Comparison of ENCODE assay signal across 21 cellular contexts in the genomic region with DNA sequence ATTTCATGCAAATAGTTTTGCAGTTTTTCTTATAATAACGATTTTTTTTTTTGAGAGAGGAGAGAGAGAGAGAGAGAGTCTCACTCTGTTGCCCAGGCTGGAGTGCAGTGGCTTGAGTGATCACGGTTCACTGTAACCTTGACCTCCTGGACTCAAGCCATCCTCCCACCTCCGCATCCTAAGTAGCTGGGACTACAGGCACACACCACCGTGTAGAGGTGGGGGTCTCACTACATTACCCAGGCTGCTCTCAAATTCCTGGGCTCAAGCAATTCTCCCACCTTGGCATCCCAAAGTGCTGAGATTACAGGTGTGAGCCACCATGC. TPM values are rescaled to one million over a fixed set of nuclear protein-coding genes. Genes with fewer than 3 reads are reported as not detected.
"Had no signal": no experiment of that assay in that cellular context is flagged by ENCODE, and none has a peak within 500 bp of the region (broad histone marks: within the 10 kb centered on the region; RNA-seq: fewer than 3 reads in every experiment).

No MANE protein-coding gene starts in this region.

- H3K9me3 Mint-ChIP-seq: activated T-helper 1 cell treated with anti-CD3 and anti-CD28 coated beads, Interleukin-12 subunit alpha, Interleukin-12 subunit beta, Interleukin-2, Interleukin-4 antibody, amounts not matched to agents 30 ng/mL and 10 ng/mL and 1 ng/mL, durations not matched to agents 14 hours and 24 hours and 36 hours; naive thymus-derived CD8-positive, alpha-beta T cell had no signal

- H3K9me3 ChIP-seq: adrenal gland, breast epithelium, gastroesophageal sphincter, heart left ventricle, psoas muscle, spleen had no signal

- ATAC-seq: activated CD4-positive, alpha-beta T cell treated with anti-CD3 and anti-CD28 coated beads for 36 hours; activated naive CD4-positive, alpha-beta T cell treated with anti-CD3 and anti-CD28 coated beads, Interleukin-2, amount 50 U/mL, for 72 hours; gastroesophageal sphincter; heart left ventricle; naive thymus-derived CD8-positive, alpha-beta T cell; psoas muscle; stimulated activated memory B cell treated with anti-CD40 and anti-IgM and Interleukin-4, amounts not matched to agents 10 μg/mL and 1 μg/mL and 100 μg/mL, for 72 hours; T-helper 17 cell; WTC11 had no signal

- H3K27ac Mint-ChIP-seq: activated CD4-positive, alpha-beta T cell treated with anti-CD3 and anti-CD28 coated beads for 36 hours; activated naive CD4-positive, alpha-beta T cell treated with anti-CD3 and anti-CD28 coated beads, Interleukin-2, amount 50 U/mL, for 72 hours; activated T-helper 1 cell treated with anti-CD3 and anti-CD28 coated beads, Interleukin-12 subunit alpha, Interleukin-12 subunit beta, Interleukin-2, Interleukin-4 antibody, amounts not matched to agents 30 ng/mL and 10 ng/mL and 1 ng/mL, durations not matched to agents 14 hours and 24 hours and 36 hours; naive thymus-derived CD8-positive, alpha-beta T cell; stimulated activated memory B cell treated with anti-CD40 and anti-IgM and Interleukin-4, amounts not matched to agents 10 μg/mL and 1 μg/mL and 100 μg/mL, for 72 hours; T-helper 17 cell; WTC11 had no signal

- H3K36me3 Mint-ChIP-seq: activated naive CD4-positive, alpha-beta T cell treated with anti-CD3 and anti-CD28 coated beads, Interleukin-2, amount 50 U/mL, for 72 hours; naive thymus-derived CD8-positive, alpha-beta T cell; stimulated activated memory B cell treated with anti-CD40 and anti-IgM and Interleukin-4, amounts not matched to agents 10 μg/mL and 1 μg/mL and 100 μg/mL, for 72 hours; WTC11 had no signal

- H3K36me3 ChIP-seq: adrenal gland, breast epithelium, gastroesophageal sphincter, heart left ventricle, spleen had no signal

- H3K4me3 Mint-ChIP-seq: activated CD4-positive, alpha-beta T cell treated with anti-CD3 and anti-CD28 coated beads for 36 hours; activated T-helper 1 cell treated with anti-CD3 and anti-CD28 coated beads, Interleukin-12 subunit alpha, Interleukin-12 subunit beta, Interleukin-2, Interleukin-4 antibody, amounts not matched to agents 30 ng/mL and 10 ng/mL and 1 ng/mL, durations not matched to agents 14 hours and 24 hours and 36 hours; naive thymus-derived CD8-positive, alpha-beta T cell; stimulated activated memory B cell treated with anti-CD40 and anti-IgM and Interleukin-4, amounts not matched to agents 10 μg/mL and 1 μg/mL and 100 μg/mL, for 72 hours; T-helper 17 cell; WTC11 had no signal

- H3K4me3 ChIP-seq: adrenal gland, coronary artery, gastroesophageal sphincter, heart left ventricle, psoas muscle, spleen had no signal

- DNase-seq: activated CD4-positive, alpha-beta T cell treated with anti-CD3 and anti-CD28 coated beads for 36 hours; activated CD4-positive, alpha-beta T cell treated with anti-CD3 and anti-CD28 coated beads, Interleukin-2, amount 50 U/mL, for 48 hours; activated gamma-delta T cell treated with Interleukin-2 at 50 U/mL for 16 hours; activated T-cell treated with anti-CD3 and anti-CD28 coated beads for 4 hours; adrenal gland; heart left ventricle; mesendoderm; naive thymus-derived CD8-positive, alpha-beta T cell; psoas muscle; spleen; stimulated activated CD4-positive, alpha-beta T cell treated with anti-CD3 and anti-CD28 coated beads, Interleukin-4, amount 100 ng/mL, for 4 hours; T-helper 17 cell had no signal

- H3K4me1 ChIP-seq: adrenal gland, breast epithelium, gastroesophageal sphincter, heart left ventricle, psoas muscle, spleen had no signal

- H3K27ac ChIP-seq: adrenal gland, breast epithelium, coronary artery, gastroesophageal sphincter, heart left ventricle, psoas muscle, spleen had no signal

- H3K4me1 Mint-ChIP-seq: stimulated activated memory B cell treated with anti-CD40 and anti-IgM and Interleukin-4, amounts not matched to agents 10 μg/mL and 1 μg/mL and 100 μg/mL, for 72 hours; T-helper 17 cell; WTC11 had no signal

- H3K27me3 ChIP-seq: adrenal gland, heart left ventricle had no signal

RNA-seq across cellular contexts. Expression of a gene that starts 26.8 kb away (rescaled TPM):
- total RNA-seq: astrocyte, breast epithelium, heart left ventricle, osteocyte, psoas muscle, WTC11 had no signal
- polyA plus RNA-seq: heart left ventricle had no signal
